Comparison of ENCODE assay signal across 3 cellular contexts in genomic region chr3:112037194-112037593, GRCh38.
A peak's percentile ranks its signal among the peaks of the same experiment; 100 is the strongest.
TF ChIP-seq lines count a peak whose summit lies in the region.

No MANE protein-coding gene starts in this region.

TF ChIP-seq in GM23338, 12 proteins besides CTCF, POLR2A, EP300 and RAD21:
- TF ChIP-seq ZNF114 (CRISPR knock-in tag; IDR thresholded peaks at IDR 0.05) (0 out of 2 replicates have a peak, but pooled peaks have one; percentile 18), ZNF462 (CRISPR knock-in tag; IDR thresholded peaks at IDR 0.05) (0 out of 2 replicates have a peak, but pooled peaks have one; percentile 17)
TF ChIP-seq in GM23338: peak in this region for 2; not testable (repeated sequence) for 10.

TF ChIP-seq in WTC11, 78 proteins besides CTCF, POLR2A, EP300 and RAD21:
- TF ChIP-seq ESRRA (CRISPR knock-in tag; IDR thresholded peaks at IDR 0.05; ENCODE audit: borderline replicate concordance), result 0 out of 2 replicates have a peak, but pooled peaks have one; percentile 28

TF ChIP-seq in H1, 55 proteins besides CTCF, POLR2A, EP300 and RAD21:
- peak; percentile 22; the same call in 1 of the 2 replicates for TF ChIP-seq CEBPB (IDR thresholded peaks at IDR 0.05; ENCODE audit: low read depth, low read length)
- peak; percentile 30; the same call in 1 of the 2 replicates for TF ChIP-seq SP1 (IDR thresholded peaks at IDR 0.05; ENCODE audit: low read depth, low read length)
